Comparison of ENCODE assay signal across 12 cellular contexts in the genomic region with DNA sequence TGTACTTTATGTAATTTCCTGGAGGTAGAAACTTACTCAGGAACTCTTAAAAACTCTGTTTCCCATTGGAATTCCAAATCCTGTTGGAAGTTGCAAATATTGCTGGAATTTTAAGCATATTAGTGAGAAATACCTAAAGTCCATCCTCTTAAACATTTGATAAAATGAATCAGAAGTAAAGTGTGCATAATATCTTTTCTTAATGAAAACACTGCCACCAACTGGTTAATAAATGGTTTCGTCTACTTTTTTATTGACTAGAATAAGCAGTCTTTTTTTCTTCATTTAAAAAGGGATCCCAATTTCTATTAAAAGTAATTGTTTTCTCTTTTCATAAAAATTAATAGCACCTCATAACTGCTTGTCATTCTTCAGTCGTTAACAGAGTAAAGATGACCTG. TPM values are rescaled to one million over a fixed set of nuclear protein-coding genes. Genes with fewer than 3 reads are reported as not detected.
DNase-seq lines count a peak whose midpoint lies in the region; ATAC-seq and TF ChIP-seq lines count a peak whose summit lies in the region.
"Had no signal": no experiment of that assay in that cellular context is flagged by ENCODE, and none has a peak within 500 bp of the region (broad histone marks: within the 10 kb centered on the region; RNA-seq: fewer than 3 reads in every experiment).

No MANE protein-coding gene starts in this region.

- DNase-seq in AG04449 (ENCODE audit: low read depth, low spot score) (peak; percentile 1), H4 (ENCODE audit: low spot score) (peak; percentile 24), RKO (ENCODE audit: low spot score) (peak; percentile 44), glutamatergic neuron (no peak), nucleus accumbens (lab: John Stamatoyannopoulos, UW) (no peak)
- no peak for DNase-seq in activated naive CD8-positive, alpha-beta T cell treated with anti-CD3 and anti-CD28 coated beads for 36 hours
- DNase-seq in activated naive CD4-positive, alpha-beta T cell treated with anti-CD3 and anti-CD28 coated beads, Interleukin-2, amount 10 ng/mL, durations not matched to agents 7 days and 5 days = no peak
- DNase-seq: activated CD4-positive, alpha-beta T cell treated with anti-CD3 and anti-CD28 coated beads, Interleukin-2, amount 50 U/mL, for 4 hours; Calu3 had no signal

- peaks cover 23% of the 10 kb centered on the region for H3K4me1 Mint-ChIP-seq in glutamatergic neuron (ENCODE audit: low read depth, unreplicated experiment)
- H3K4me1 Mint-ChIP-seq in activated naive CD8-positive, alpha-beta T cell treated with anti-CD3 and anti-CD28 coated beads for 36 hours = no peaks in the 10 kb centered on the region
- no peaks in the 10 kb centered on the region for H3K4me1 Mint-ChIP-seq in activated naive CD4-positive, alpha-beta T cell treated with anti-CD3 and anti-CD28 coated beads, Interleukin-2, amount 10 ng/mL, durations not matched to agents 7 days and 5 days

- peaks cover 5% of the 10 kb centered on the region for H3K9me3 Mint-ChIP-seq in glutamatergic neuron (ENCODE audit: unreplicated experiment)
- H3K9me3 Mint-ChIP-seq in activated naive CD8-positive, alpha-beta T cell treated with anti-CD3 and anti-CD28 coated beads for 36 hours = peaks cover 15% of the 10 kb centered on the region
- peaks cover 2% of the 10 kb centered on the region for H3K9me3 Mint-ChIP-seq in activated naive CD4-positive, alpha-beta T cell treated with anti-CD3 and anti-CD28 coated beads, Interleukin-2, amount 10 ng/mL, durations not matched to agents 7 days and 5 days

- CTCF ChIA-PET in AG04449 (lab: Yijun Ruan, JAX) = interaction anchor here (0.9 to 1.3 kb wide), 4 partner anchors 9 to 378 kb away, joined by 3 to 4 read pairs (median 3); no protein-coding TSS in a partner anchor
- CTCF ChIA-PET in activated naive CD4-positive, alpha-beta T cell treated with anti-CD3 and anti-CD28 coated beads, Interleukin-2, amount 10 ng/mL, durations not matched to agents 7 days and 5 days (lab: Charles Lee) = no interaction called here

- no peak overlapping the region for H3K27ac Mint-ChIP-seq in glutamatergic neuron (ENCODE audit: unreplicated experiment)
- H3K27ac Mint-ChIP-seq in activated naive CD8-positive, alpha-beta T cell treated with anti-CD3 and anti-CD28 coated beads for 36 hours = no peak overlapping the region
- no peak overlapping the region for H3K27ac Mint-ChIP-seq in activated naive CD4-positive, alpha-beta T cell treated with anti-CD3 and anti-CD28 coated beads, Interleukin-2, amount 10 ng/mL, durations not matched to agents 7 days and 5 days

- TF ChIP-seq CTCF in AG04449 (IDR thresholded peaks at IDR 0.05; ENCODE audit: insufficient read depth, low read length, missing control alignments) = no peak
- peak; percentile 28 for TF ChIP-seq CTCF in glutamatergic neuron (IDR thresholded peaks at IDR 0.05; ENCODE audit: partially characterized antibody, unreplicated experiment)

- H3K4me3 ChIP-seq in AG04449 (ENCODE audit: low read depth, low read length) = no peak overlapping the region

- ATAC-seq in GM18907 (IDR thresholded peaks at IDR 0.05; ENCODE audit: unreplicated experiment) = no peak

- H3K36me3 Mint-ChIP-seq in glutamatergic neuron (ENCODE audit: unreplicated experiment) = peaks cover 12% of the 10 kb centered on the region
- H3K36me3 Mint-ChIP-seq in activated naive CD8-positive, alpha-beta T cell treated with anti-CD3 and anti-CD28 coated beads for 36 hours = no peaks in the 10 kb centered on the region
- H3K36me3 Mint-ChIP-seq in activated naive CD4-positive, alpha-beta T cell treated with anti-CD3 and anti-CD28 coated beads, Interleukin-2, amount 10 ng/mL, durations not matched to agents 7 days and 5 days = no peaks in the 10 kb centered on the region

- POLR2A ChIA-PET in AG04449 (lab: Yijun Ruan, JAX) = no interaction called here

- H3K4me3 Mint-ChIP-seq in glutamatergic neuron (ENCODE audit: unreplicated experiment) = no peak overlapping the region
- H3K4me3 Mint-ChIP-seq in activated naive CD8-positive, alpha-beta T cell treated with anti-CD3 and anti-CD28 coated beads for 36 hours = no peak overlapping the region
- H3K4me3 Mint-ChIP-seq in activated naive CD4-positive, alpha-beta T cell treated with anti-CD3 and anti-CD28 coated beads, Interleukin-2, amount 10 ng/mL, durations not matched to agents 7 days and 5 days = no peak overlapping the region

- peaks cover 11% of the 10 kb centered on the region for H3K27me3 Mint-ChIP-seq in glutamatergic neuron (ENCODE audit: unreplicated experiment)
- H3K27me3 Mint-ChIP-seq in activated naive CD8-positive, alpha-beta T cell treated with anti-CD3 and anti-CD28 coated beads for 36 hours = peaks cover 9% of the 10 kb centered on the region
- no peaks in the 10 kb centered on the region for H3K27me3 Mint-ChIP-seq in activated naive CD4-positive, alpha-beta T cell treated with anti-CD3 and anti-CD28 coated beads, Interleukin-2, amount 10 ng/mL, durations not matched to agents 7 days and 5 days

RNA-seq across cellular contexts. Expression of a gene that starts 28.3 kb away (rescaled TPM):
- total RNA-seq in H4 (2014; rRNA removed; shearing (Covaris generic)) = not detected in 2 replicates
- not detected for total RNA-seq in glutamatergic neuron (ENCODE audit: unreplicated experiment)
- total RNA-seq in activated naive CD8-positive, alpha-beta T cell treated with anti-CD3 and anti-CD28 coated beads for 36 hours = not detected
- total RNA-seq: Calu3, HT1080, pulmonary artery endothelial cell had no signal

Comparison
In these comparisons a context has a peak if more than half of its experiments do, and no peak if none do; other contexts are left out.
1. DNase-seq: peak in AG04449 (single experiment), H4 (single experiment) and RKO (single experiment); none in glutamatergic neuron (single experiment), activated naive CD8-positive, alpha-beta T cell treated with anti-CD3 and anti-CD28 coated beads for 36 hours (single experiment), nucleus accumbens (0 of 56) and activated naive CD4-positive, alpha-beta T cell treated with anti-CD3 and anti-CD28 coated beads, Interleukin-2, amount 10 ng/mL, durations not matched to agents 7 days and 5 days (single experiment).